2 cellular contexts compared by ENCODE assay signal in the genomic region with DNA sequence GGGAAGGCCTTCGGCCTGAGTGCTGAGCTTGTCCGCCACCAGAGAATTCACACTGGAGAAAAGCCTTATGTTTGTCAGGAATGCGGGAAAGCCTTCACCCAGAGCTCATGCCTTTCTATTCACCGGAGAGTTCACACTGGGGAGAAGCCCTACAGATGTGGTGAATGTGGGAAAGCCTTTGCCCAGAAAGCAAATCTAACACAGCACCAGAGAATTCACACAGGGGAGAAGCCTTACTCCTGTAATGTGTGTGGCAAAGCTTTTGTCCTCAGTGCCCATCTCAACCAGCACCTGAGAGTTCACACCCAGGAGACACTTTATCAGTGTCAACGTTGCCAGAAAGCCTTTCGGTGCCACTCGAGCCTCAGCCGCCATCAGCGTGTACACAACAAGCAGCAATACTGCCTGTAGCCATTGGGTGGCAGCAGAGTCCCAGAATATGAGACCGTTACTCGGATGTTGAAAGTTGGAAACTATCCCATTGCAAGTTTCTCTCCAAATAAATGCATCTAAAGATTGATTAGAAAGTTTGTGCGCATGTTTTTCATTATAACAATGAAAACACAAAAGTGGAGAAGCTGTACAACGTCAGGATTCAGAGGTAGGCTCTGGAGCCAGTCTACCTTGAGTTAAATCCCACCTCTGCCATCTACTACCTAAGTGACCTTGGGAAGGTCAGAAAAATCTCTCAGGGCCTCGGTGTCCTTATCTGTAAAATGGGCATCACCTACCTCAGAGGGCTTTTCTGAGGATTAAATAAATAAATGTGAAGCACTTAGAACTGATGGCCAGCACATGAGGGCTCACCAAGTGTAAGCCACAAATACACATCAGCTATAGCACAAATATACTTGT.
TF ChIP-seq lines count a peak whose summit lies in the region.

No MANE protein-coding gene starts in this region.

TF ChIP-seq in K562, 482 proteins besides CTCF, POLR2A, EP300 and RAD21 (continued from another document and continues in another):
- TF ChIP-seq, protein P1, sequence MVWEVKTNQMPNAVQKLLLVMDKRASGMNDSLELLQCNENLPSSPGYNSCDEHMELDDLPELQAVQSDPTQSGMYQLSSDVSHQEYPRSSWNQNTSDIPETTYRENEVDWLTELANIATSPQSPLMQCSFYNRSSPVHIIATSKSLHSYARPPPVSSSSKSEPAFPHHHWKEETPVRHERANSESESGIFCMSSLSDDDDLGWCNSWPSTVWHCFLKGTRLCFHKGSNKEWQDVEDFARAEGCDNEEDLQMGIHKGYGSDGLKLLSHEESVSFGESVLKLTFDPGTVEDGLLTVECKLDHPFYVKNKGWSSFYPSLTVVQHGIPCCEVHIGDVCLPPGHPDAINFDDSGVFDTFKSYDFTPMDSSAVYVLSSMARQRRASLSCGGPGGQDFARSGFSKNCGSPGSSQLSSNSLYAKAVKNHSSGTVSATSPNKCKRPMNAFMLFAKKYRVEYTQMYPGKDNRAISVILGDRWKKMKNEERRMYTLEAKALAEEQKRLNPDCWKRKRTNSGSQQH (CRISPR knock-in tag; IDR thresholded peaks at IDR 0.05), result no peak
- TF ChIP-seq FOXA3 (CRISPR knock-in tag; conservative IDR thresholded peaks at IDR 0.05 in 1 of 2, IDR thresholded peaks at IDR 0.05 in 1 of 2) (peak in 1 of 2 experiments; percentile 62; a peak in 1 of 4 replicates), ZNF668 (CRISPR knock-in tag; IDR thresholded peaks at IDR 0.05) (no peak), ESRRB (CRISPR knock-in tag; IDR thresholded peaks at IDR 0.05; ENCODE audit: borderline replicate concordance) (no peak), CC2D1A (IDR thresholded peaks at IDR 0.05) (peak; percentile 89; the same call in 1 of the 2 replicates), FOXM1 (IDR thresholded peaks at IDR 0.05; ENCODE audit: low read depth) (peak; percentile 30; the same call in 1 of the 2 replicates), FOXM1 (CRISPR knock-in tag; IDR thresholded peaks at IDR 0.05; ENCODE audit: low read depth) (no peak), HNRNPUL1 (IDR thresholded peaks at IDR 0.05; ENCODE audit: low read length) (no peak), ZNF121 (CRISPR knock-in tag; conservative IDR thresholded peaks at IDR 0.05) (no peak), JUN (IDR thresholded peaks at IDR 0.05; ENCODE audit: borderline replicate concordance, low read depth, low read length) (0 out of 2 replicates have a peak, but pooled peaks have one; percentile 17), JUN (CRISPR knock-in tag; IDR thresholded peaks at IDR 0.05; ENCODE audit: borderline replicate concordance) (no peak), KHSRP (IDR thresholded peaks at IDR 0.05) (no peak), L3MBTL2 (IDR thresholded peaks at IDR 0.05) (peak; percentile 11; the same call in 1 of the 2 replicates), ZNF717 (CRISPR knock-in tag; IDR thresholded peaks at IDR 0.05) (no peak), THRAP3 (IDR thresholded peaks at IDR 0.05; ENCODE audit: borderline replicate concordance) (0 out of 2 replicates have a peak, but pooled peaks have one; percentile 42), CEBPB (tag; IDR thresholded peaks at IDR 0.05) (no peak), TRIM24 (IDR thresholded peaks at IDR 0.05) (no peak), MCM7 (IDR thresholded peaks at IDR 0.05) (no peak), CBX2 (IDR thresholded peaks at IDR 0.05; ENCODE audit: insufficient read depth, low read length, poor library complexity, severe bottlenecking) (no peak)
- TF ChIP-seq, protein P2, sequence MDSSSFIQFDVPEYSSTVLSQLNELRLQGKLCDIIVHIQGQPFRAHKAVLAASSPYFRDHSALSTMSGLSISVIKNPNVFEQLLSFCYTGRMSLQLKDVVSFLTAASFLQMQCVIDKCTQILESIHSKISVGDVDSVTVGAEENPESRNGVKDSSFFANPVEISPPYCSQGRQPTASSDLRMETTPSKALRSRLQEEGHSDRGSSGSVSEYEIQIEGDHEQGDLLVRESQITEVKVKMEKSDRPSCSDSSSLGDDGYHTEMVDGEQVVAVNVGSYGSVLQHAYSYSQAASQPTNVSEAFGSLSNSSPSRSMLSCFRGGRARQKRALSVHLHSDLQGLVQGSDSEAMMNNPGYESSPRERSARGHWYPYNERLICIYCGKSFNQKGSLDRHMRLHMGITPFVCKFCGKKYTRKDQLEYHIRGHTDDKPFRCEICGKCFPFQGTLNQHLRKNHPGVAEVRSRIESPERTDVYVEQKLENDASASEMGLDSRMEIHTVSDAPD (CRISPR knock-in tag; IDR thresholded peaks at IDR 0.05), result no peak
- TF ChIP-seq, protein P3, sequence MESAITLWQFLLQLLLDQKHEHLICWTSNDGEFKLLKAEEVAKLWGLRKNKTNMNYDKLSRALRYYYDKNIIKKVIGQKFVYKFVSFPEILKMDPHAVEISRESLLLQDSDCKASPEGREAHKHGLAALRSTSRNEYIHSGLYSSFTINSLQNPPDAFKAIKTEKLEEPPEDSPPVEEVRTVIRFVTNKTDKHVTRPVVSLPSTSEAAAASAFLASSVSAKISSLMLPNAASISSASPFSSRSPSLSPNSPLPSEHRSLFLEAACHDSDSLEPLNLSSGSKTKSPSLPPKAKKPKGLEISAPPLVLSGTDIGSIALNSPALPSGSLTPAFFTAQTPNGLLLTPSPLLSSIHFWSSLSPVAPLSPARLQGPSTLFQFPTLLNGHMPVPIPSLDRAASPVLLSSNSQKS (CRISPR knock-in tag; IDR thresholded peaks at IDR 0.05), result no peak
- TF ChIP-seq, protein P4, sequence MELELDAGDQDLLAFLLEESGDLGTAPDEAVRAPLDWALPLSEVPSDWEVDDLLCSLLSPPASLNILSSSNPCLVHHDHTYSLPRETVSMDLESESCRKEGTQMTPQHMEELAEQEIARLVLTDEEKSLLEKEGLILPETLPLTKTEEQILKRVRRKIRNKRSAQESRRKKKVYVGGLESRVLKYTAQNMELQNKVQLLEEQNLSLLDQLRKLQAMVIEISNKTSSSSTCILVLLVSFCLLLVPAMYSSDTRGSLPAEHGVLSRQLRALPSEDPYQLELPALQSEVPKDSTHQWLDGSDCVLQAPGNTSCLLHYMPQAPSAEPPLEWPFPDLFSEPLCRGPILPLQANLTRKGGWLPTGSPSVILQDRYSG (tag; conservative IDR thresholded peaks at IDR 0.05; ENCODE audit: low read depth), result no peak

TF ChIP-seq in HepG2, 621 proteins besides CTCF, POLR2A, EP300 and RAD21 (continued from another document and continues in another):
- TF ChIP-seq, protein P5, sequence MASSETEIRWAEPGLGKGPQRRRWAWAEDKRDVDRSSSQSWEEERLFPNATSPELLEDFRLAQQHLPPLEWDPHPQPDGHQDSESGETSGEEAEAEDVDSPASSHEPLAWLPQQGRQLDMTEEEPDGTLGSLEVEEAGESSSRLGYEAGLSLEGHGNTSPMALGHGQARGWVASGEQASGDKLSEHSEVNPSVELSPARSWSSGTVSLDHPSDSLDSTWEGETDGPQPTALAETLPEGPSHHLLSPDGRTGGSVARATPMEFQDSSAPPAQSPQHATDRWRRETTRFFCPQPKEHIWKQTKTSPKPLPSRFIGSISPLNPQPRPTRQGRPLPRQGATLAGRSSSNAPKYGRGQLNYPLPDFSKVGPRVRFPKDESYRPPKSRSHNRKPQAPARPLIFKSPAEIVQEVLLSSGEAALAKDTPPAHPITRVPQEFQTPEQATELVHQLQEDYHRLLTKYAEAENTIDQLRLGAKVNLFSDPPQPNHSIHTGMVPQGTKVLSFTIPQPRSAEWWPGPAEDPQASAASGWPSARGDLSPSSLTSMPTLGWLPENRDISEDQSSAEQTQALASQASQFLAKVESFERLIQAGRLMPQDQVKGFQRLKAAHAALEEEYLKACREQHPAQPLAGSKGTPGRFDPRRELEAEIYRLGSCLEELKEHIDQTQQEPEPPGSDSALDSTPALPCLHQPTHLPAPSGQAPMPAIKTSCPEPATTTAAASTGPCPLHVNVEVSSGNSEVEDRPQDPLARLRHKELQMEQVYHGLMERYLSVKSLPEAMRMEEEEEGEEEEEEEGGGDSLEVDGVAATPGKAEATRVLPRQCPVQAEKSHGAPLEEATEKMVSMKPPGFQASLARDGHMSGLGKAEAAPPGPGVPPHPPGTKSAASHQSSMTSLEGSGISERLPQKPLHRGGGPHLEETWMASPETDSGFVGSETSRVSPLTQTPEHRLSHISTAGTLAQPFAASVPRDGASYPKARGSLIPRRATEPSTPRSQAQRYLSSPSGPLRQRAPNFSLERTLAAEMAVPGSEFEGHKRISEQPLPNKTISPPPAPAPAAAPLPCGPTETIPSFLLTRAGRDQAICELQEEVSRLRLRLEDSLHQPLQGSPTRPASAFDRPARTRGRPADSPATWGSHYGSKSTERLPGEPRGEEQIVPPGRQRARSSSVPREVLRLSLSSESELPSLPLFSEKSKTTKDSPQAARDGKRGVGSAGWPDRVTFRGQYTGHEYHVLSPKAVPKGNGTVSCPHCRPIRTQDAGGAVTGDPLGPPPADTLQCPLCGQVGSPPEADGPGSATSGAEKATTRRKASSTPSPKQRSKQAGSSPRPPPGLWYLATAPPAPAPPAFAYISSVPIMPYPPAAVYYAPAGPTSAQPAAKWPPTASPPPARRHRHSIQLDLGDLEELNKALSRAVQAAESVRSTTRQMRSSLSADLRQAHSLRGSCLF (CRISPR knock-in tag; IDR thresholded peaks at IDR 0.05; ENCODE audit: borderline replicate concordance), result no peak
- TF ChIP-seq ZNF496 (CRISPR knock-in tag; IDR thresholded peaks at IDR 0.05; ENCODE audit: insufficient replicate concordance) (no peak), ZBTB42 (CRISPR knock-in tag; IDR thresholded peaks at IDR 0.05) (no peak), TAF15 (IDR thresholded peaks at IDR 0.05; ENCODE audit: low read depth, low read length, poor library complexity, severe bottlenecking) (no peak), SRSF4 (IDR thresholded peaks at IDR 0.05; ENCODE audit: low read depth, low read length, poor library complexity, severe bottlenecking) (no peak), CBX5 (CRISPR knock-in tag; IDR thresholded peaks at IDR 0.05; ENCODE audit: borderline replicate concordance) (0 out of 2 replicates have a peak, but pooled peaks have one; percentile 30), TBX2 (CRISPR knock-in tag; IDR thresholded peaks at IDR 0.05; ENCODE audit: borderline replicate concordance) (no peak), JDP2 (CRISPR knock-in tag; IDR thresholded peaks at IDR 0.05; ENCODE audit: borderline replicate concordance) (no peak), TOPORS (CRISPR knock-in tag; IDR thresholded peaks at IDR 0.05) (no peak), TSC22D2 (CRISPR knock-in tag; IDR thresholded peaks at IDR 0.05; ENCODE audit: borderline replicate concordance) (no peak), POLR2AphosphoS5 (IDR thresholded peaks at IDR 0.05; ENCODE audit: low read depth, low read length) (no peak), PHF8 (CRISPR knock-in tag; IDR thresholded peaks at IDR 0.05) (no peak), FOSL2 (CRISPR knock-in tag; IDR thresholded peaks at IDR 0.05) (0 out of 2 replicates have a peak, but pooled peaks have one; percentile 10), HMGA1 (CRISPR knock-in tag; conservative IDR thresholded peaks at IDR 0.05) (no peak), KDM3A (CRISPR knock-in tag; IDR thresholded peaks at IDR 0.05; ENCODE audit: low read depth) (0 out of 2 replicates have a peak, but pooled peaks have one; percentile 48), ZNF572 (CRISPR knock-in tag; IDR thresholded peaks at IDR 0.05) (no peak), HNF4A (CRISPR knock-in tag; IDR thresholded peaks at IDR 0.05) (no peak), SSRP1 (CRISPR knock-in tag; IDR thresholded peaks at IDR 0.05) (no peak; the same call in 1 of the 2 replicates), ETV6 (CRISPR knock-in tag; conservative IDR thresholded peaks at IDR 0.05) (no peak)
- TF ChIP-seq, protein P6, sequence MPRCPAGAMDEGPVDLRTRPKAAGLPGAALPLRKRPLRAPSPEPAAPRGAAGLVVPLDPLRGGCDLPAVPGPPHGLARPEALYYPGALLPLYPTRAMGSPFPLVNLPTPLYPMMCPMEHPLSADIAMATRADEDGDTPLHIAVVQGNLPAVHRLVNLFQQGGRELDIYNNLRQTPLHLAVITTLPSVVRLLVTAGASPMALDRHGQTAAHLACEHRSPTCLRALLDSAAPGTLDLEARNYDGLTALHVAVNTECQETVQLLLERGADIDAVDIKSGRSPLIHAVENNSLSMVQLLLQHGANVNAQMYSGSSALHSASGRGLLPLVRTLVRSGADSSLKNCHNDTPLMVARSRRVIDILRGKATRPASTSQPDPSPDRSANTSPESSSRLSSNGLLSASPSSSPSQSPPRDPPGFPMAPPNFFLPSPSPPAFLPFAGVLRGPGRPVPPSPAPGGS (CRISPR knock-in tag; IDR thresholded peaks at IDR 0.05), result no peak
- TF ChIP-seq, protein P7, sequence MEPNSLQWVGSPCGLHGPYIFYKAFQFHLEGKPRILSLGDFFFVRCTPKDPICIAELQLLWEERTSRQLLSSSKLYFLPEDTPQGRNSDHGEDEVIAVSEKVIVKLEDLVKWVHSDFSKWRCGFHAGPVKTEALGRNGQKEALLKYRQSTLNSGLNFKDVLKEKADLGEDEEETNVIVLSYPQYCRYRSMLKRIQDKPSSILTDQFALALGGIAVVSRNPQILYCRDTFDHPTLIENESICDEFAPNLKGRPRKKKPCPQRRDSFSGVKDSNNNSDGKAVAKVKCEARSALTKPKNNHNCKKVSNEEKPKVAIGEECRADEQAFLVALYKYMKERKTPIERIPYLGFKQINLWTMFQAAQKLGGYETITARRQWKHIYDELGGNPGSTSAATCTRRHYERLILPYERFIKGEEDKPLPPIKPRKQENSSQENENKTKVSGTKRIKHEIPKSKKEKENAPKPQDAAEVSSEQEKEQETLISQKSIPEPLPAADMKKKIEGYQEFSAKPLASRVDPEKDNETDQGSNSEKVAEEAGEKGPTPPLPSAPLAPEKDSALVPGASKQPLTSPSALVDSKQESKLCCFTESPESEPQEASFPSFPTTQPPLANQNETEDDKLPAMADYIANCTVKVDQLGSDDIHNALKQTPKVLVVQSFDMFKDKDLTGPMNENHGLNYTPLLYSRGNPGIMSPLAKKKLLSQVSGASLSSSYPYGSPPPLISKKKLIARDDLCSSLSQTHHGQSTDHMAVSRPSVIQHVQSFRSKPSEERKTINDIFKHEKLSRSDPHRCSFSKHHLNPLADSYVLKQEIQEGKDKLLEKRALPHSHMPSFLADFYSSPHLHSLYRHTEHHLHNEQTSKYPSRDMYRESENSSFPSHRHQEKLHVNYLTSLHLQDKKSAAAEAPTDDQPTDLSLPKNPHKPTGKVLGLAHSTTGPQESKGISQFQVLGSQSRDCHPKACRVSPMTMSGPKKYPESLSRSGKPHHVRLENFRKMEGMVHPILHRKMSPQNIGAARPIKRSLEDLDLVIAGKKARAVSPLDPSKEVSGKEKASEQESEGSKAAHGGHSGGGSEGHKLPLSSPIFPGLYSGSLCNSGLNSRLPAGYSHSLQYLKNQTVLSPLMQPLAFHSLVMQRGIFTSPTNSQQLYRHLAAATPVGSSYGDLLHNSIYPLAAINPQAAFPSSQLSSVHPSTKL (CRISPR knock-in tag; IDR thresholded peaks at IDR 0.05), result 0 out of 2 replicates have a peak, but pooled peaks have one; percentile 10
- TF ChIP-seq, protein P8, sequence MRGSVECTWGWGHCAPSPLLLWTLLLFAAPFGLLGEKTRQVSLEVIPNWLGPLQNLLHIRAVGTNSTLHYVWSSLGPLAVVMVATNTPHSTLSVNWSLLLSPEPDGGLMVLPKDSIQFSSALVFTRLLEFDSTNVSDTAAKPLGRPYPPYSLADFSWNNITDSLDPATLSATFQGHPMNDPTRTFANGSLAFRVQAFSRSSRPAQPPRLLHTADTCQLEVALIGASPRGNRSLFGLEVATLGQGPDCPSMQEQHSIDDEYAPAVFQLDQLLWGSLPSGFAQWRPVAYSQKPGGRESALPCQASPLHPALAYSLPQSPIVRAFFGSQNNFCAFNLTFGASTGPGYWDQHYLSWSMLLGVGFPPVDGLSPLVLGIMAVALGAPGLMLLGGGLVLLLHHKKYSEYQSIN (CRISPR knock-in tag; IDR thresholded peaks at IDR 0.05; ENCODE audit: borderline replicate concordance), result no peak
